12 cellular contexts compared by ENCODE assay signal in genomic region chr4:103400405-103400804, GRCh38.
DNase-seq lines count a peak whose midpoint lies in the region; ATAC-seq, FAIRE-seq and TF ChIP-seq lines count a peak whose summit lies in the region.
"Had no signal": no experiment of that assay in that cellular context is flagged by ENCODE, and none has a peak within 500 bp of the region (broad histone marks: within the 10 kb centered on the region; RNA-seq: fewer than 3 reads in every experiment).

No MANE protein-coding gene starts in this region.

- no peaks in the 10 kb centered on the region for H3K27me3 Mint-ChIP-seq in type B pancreatic cell

- H3F3A ChIP-seq in SK-N-SH (replicated peaks; ENCODE audit: insufficient read depth) = no peaks in the 10 kb centered on the region

- H3K4me1 ChIP-seq in SK-N-SH (ENCODE audit: control insufficient read depth in 1 of 2, insufficient read depth in 2 of 2, low read depth in 1 of 2, low read length in 1 of 2) = no peaks in the 10 kb centered on the region
- peaks cover 29% of the 10 kb centered on the region for H3K4me1 ChIP-seq in SJCRH30
- H3K4me1 ChIP-seq: A549 had no signal

- no peak overlapping the region for H3K4me3 ChIP-seq in SK-N-SH (ENCODE audit: low read depth in 2 of 2, low read length in 1 of 2)
- H3K4me3 ChIP-seq in SJCRH30 = no peak overlapping the region
- H3K4me3 ChIP-seq: A549, lung had no signal

- no peaks in the 10 kb centered on the region for H3K9me3 Mint-ChIP-seq in type B pancreatic cell

- H3K27ac Mint-ChIP-seq in type B pancreatic cell = no peak overlapping the region

- peak; percentile 40; the same call in 2 of the 3 replicates for ATAC-seq in SK-N-SH treated with all-trans-retinoic acid at 6 μM for 48 hours
- peak; percentile 73 for ATAC-seq in HG03103 (IDR thresholded peaks at IDR 0.05; ENCODE audit: low read depth, unreplicated experiment)
- ATAC-seq: A549 had no signal

- H3K9ac ChIP-seq in SK-N-SH = no peak overlapping the region

- TF ChIP-seq CTCF in SK-N-SH (IDR thresholded peaks at IDR 0.05) = no peak
- TF ChIP-seq CTCF in type B pancreatic cell (conservative IDR thresholded peaks at IDR 0.05) = no peak

- CTCF ChIA-PET in SK-N-SH (lab: Yijun Ruan, JAX) = no interaction called here

- H3K36me3 Mint-ChIP-seq in type B pancreatic cell = no peaks in the 10 kb centered on the region

- H3K27me3 ChIP-seq in SK-N-SH (ENCODE audit: insufficient read depth) (no peaks in the 10 kb centered on the region; the same call in 1 of the 2 replicates), SJCRH30 (no peaks in the 10 kb centered on the region)

- H4K20me1 ChIP-seq in SK-N-SH (ENCODE audit: insufficient read depth) = no peaks in the 10 kb centered on the region

- H2AFZ ChIP-seq in SK-N-SH (ENCODE audit: low read depth) = no peak overlapping the region

- H3K9me2 ChIP-seq in SK-N-SH = no peaks in the 10 kb centered on the region

- TF ChIP-seq RAD21 in SK-N-SH (IDR thresholded peaks at IDR 0.05; ENCODE audit: low read length) = no peak

- POLR2A ChIA-PET in SK-N-SH (lab: Yijun Ruan, JAX) = no interaction called here

- no peaks in the 10 kb centered on the region for H3K4me1 Mint-ChIP-seq in type B pancreatic cell (ENCODE audit: unreplicated experiment)

- H3K4me3 Mint-ChIP-seq in type B pancreatic cell = no peak overlapping the region

- WGBS in SK-N-SH (ENCODE audit: low lambda C conversion rate) = 0% methylated on average over 1 of the region's 1 CpG

- no peak for TF ChIP-seq EP300 in SK-N-SH (IDR thresholded peaks at IDR 0.05; ENCODE audit: borderline replicate concordance in 1 of 2, low read depth in 1 of 2, low read length in 1 of 2)

- FAIRE-seq in urothelium cell line (lab: Jason Lieb, UNC) = no peak
- FAIRE-seq: A549, TTC549 had no signal

- no peak overlapping the region for H3K27ac ChIP-seq in SK-N-SH (ENCODE audit: low read depth in 2 of 2, low read length in 1 of 2)
- no peak overlapping the region for H3K27ac ChIP-seq in SJCRH30
- H3K27ac ChIP-seq: A549 had no signal

- H3K9me3 ChIP-seq in SK-N-SH (no peaks in the 10 kb centered on the region), SJCRH30 (replicated peaks) (0 out of 2 replicates have a peak, but pooled peaks cover 6% of the 10 kb centered on the region)
- H3K9me3 ChIP-seq: A549 had no signal

- H3K36me3 ChIP-seq in SK-N-SH (replicated peaks in 1 of 2; ENCODE audit: control insufficient read depth in 1 of 2, insufficient read depth in 2 of 2, low read length in 1 of 2) = no peaks in the 10 kb centered on the region
- H3K36me3 ChIP-seq in SJCRH30 = no peaks in the 10 kb centered on the region

- DNase-seq in SK-N-SH = no peak
- DNase-seq in SJCRH30 = peak; percentile 45 to 61
- DNase-seq in urothelium cell line (ENCODE audit: low spot score) = peak; percentile 24
- DNase-seq in DMS114 treated with DMSO at 0.1 percent for 48 hours (lab: John Stamatoyannopoulos, UW; ENCODE audit: unreplicated experiment) = no peak
- DNase-seq in NK-92 (lab: John Stamatoyannopoulos, UW; ENCODE audit: unreplicated experiment) = no peak
- DNase-seq in type B pancreatic cell (ENCODE audit: extremely low spot score, unreplicated experiment) = no peak
- DNase-seq: NCI-H526 had no signal

- no peak overlapping the region for H3K4me2 ChIP-seq in SK-N-SH
- H3K4me2 ChIP-seq: A549 had no signal

- no peaks in the 10 kb centered on the region for H3K79me2 ChIP-seq in SK-N-SH (ENCODE audit: insufficient read depth)

TF ChIP-seq in SK-N-SH treated with all-trans-retinoic acid at 6 μM for 48 hours, 23 proteins besides CTCF, POLR2A, EP300 and RAD21:
- TF ChIP-seq TOX (CRISPR knock-in tag; IDR thresholded peaks at IDR 0.05; ENCODE audit: borderline replicate concordance) = no peak
TF ChIP-seq in SK-N-SH treated with all-trans-retinoic acid at 6 μM for 48 hours: peak in this region for 0.

TF ChIP-seq in SK-N-SH, 30 proteins besides CTCF, POLR2A, EP300 and RAD21:
- no peak for TF ChIP-seq ELF1 (IDR thresholded peaks at IDR 0.05)
- no peak for TF ChIP-seq RFX5 (IDR thresholded peaks at IDR 0.05; ENCODE audit: low read length)
- no peak for TF ChIP-seq MXI1 (IDR thresholded peaks at IDR 0.05; ENCODE audit: low read depth, low read length)
- no peak for TF ChIP-seq JUND (IDR thresholded peaks at IDR 0.05)
- no peak for TF ChIP-seq EZH2phosphoT487 (IDR thresholded peaks at IDR 0.05; ENCODE audit: borderline replicate concordance, low read depth)
- no peak for TF ChIP-seq MEF2A (IDR thresholded peaks at IDR 0.05; ENCODE audit: borderline replicate concordance, low read depth)
- TF ChIP-seq CHD2 (IDR thresholded peaks at IDR 0.05; ENCODE audit: low read length, partially characterized antibody) = no peak
- TF ChIP-seq TEAD4 (IDR thresholded peaks at IDR 0.05; ENCODE audit: borderline replicate concordance, insufficient read depth) = no peak
- TF ChIP-seq TAF1 (IDR thresholded peaks at IDR 0.05; ENCODE audit: borderline replicate concordance, low read depth, low read length) = no peak
- no peak for TF ChIP-seq USF2 (IDR thresholded peaks at IDR 0.05; ENCODE audit: borderline replicate concordance, low read depth, low read length)
- TF ChIP-seq RXRA (IDR thresholded peaks at IDR 0.05; ENCODE audit: borderline replicate concordance, low read depth) = no peak
- TF ChIP-seq IRF3 (IDR thresholded peaks at IDR 0.05; ENCODE audit: low read depth, low read length) = no peak
- no peak for TF ChIP-seq SMC3 (IDR thresholded peaks at IDR 0.05; ENCODE audit: low read depth, low read length)
- no peak for TF ChIP-seq RCOR1 (IDR thresholded peaks at IDR 0.05; ENCODE audit: low read length)
- no peak for TF ChIP-seq FOXJ3 (CRISPR knock-in tag; IDR thresholded peaks at IDR 0.05)
- TF ChIP-seq SIN3A (IDR thresholded peaks at IDR 0.05; ENCODE audit: borderline replicate concordance, low read depth, low read length) = no peak
- no peak for TF ChIP-seq MAX (IDR thresholded peaks at IDR 0.05; ENCODE audit: low read depth)
- TF ChIP-seq GATA2 (CRISPR knock-in tag; IDR thresholded peaks at IDR 0.05) = no peak
- no peak for TF ChIP-seq FOSL2 (IDR thresholded peaks at IDR 0.05; ENCODE audit: borderline replicate concordance, low read depth)
- no peak for TF ChIP-seq TCF12 (IDR thresholded peaks at IDR 0.05)

Comparison
In these comparisons a context has a peak if more than half of its experiments do, and no peak if none do; other contexts are left out.
1. DNase-seq: peak in SJCRH30 (2 of 2) and urothelium cell line (single experiment); none in SK-N-SH (single experiment), DMS114 treated with DMSO at 0.1 percent for 48 hours (single experiment), NK-92 (single experiment) and type B pancreatic cell (single experiment).